In the genomic region with DNA sequence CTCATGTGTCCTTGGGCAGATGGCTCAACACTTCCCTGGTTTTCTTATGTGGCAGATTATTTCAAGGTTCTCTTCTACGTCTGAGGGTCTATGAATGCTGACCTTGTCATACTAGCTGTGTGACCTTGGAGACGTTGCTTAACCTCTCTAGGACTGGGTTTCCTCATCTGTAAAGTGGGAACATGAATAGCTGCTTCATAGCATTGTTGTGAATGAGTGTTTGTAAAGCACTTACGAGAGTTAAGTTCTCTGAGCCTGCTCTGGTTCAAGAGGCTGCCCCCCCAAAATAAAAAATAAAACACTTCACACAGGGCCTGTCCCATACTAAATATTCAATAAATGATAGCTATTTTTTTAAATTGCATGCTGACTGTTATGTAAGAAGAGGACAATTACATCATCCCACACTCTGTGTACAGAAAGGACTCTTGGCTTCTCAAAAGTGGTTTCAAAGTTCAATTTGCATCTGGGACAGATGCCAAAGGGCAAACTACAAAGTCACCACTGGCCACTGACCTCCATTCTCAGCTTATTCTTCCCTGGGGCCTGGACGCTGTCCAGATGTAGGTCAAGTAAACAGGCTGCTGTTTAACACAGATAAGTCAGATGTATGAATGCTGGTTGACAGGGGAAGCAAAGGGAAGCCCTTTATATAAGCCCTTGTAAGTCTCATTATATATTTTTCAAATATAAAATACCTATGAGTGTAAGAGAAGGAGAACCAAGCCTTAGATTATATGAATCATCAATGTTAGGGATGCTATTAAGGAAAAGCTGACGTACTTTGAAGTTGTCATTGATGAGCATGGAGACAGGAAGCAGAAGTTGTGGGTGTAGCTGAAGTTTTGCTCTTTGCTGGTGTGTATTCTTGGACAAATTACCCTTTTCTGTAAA, we compare ENCODE assay signal across 9 cellular contexts. TPM values are rescaled to one million over a fixed set of nuclear protein-coding genes. Genes with fewer than 3 reads are reported as not detected.
DNase-seq lines count a peak whose midpoint lies in the region; ATAC-seq, FAIRE-seq and TF ChIP-seq lines count a peak whose summit lies in the region.
"Had no signal": no experiment of that assay in that cellular context is flagged by ENCODE, and none has a peak within 500 bp of the region (broad histone marks: within the 10 kb centered on the region; RNA-seq: fewer than 3 reads in every experiment).

No MANE protein-coding gene starts in this region.

- intact Hi-C loops in left lung (cut with DNase I) = no loop called here

- no peaks in the 10 kb centered on the region for H3K27me3 ChIP-seq in bronchial epithelial cell (ENCODE audit: control insufficient read depth, insufficient read depth, low read length)
- H3K27me3 ChIP-seq in left lung = no peaks in the 10 kb centered on the region
- no peaks in the 10 kb centered on the region for H3K27me3 ChIP-seq in upper lobe of left lung
- H3K27me3 ChIP-seq in foreskin keratinocyte = peaks cover 3% of the 10 kb centered on the region

- TF ChIP-seq EP300 in upper lobe of left lung (IDR thresholded peaks at IDR 0.05) = peak in 2 of 4 donors; percentile 59 to 78

- POLR2A ChIA-PET in activated CD4-positive, alpha-beta memory T cell treated with anti-CD3 and anti-CD28 coated beads, Interleukin-2, amount 10 ng/mL, durations not matched to agents 7 days and 5 days (lab: Charles Lee) = interaction anchor here (1.1 kb wide), 1 partner anchor 37 kb away, joined by 3 read pairs; no protein-coding TSS in a partner anchor

- ATAC-seq in left lung = peak; percentile 85
- peak; percentile 87 to 88 for ATAC-seq in upper lobe of left lung (ENCODE audit: low FRiP score in 2 of 2)
- ATAC-seq in foreskin keratinocyte = no peak

- peak overlapping the region; percentile 8 to 86 for H3K27ac ChIP-seq in left lung
- peak overlapping the region; percentile 52 to 85 (median 66) for H3K27ac ChIP-seq in upper lobe of left lung
- H3K27ac ChIP-seq in foreskin keratinocyte = no peak overlapping the region

- no peak overlapping the region for H3K4me3 ChIP-seq in bronchial epithelial cell (ENCODE audit: low read depth, low read length)
- no peak overlapping the region for H3K4me3 ChIP-seq in left lung
- H3K4me3 ChIP-seq in upper lobe of left lung = no peak overlapping the region

- H3K36me3 ChIP-seq in bronchial epithelial cell (ENCODE audit: control insufficient read depth, insufficient read depth, low read length) (no peaks in the 10 kb centered on the region), left lung (no peaks in the 10 kb centered on the region), upper lobe of left lung (no peaks in the 10 kb centered on the region)

- H3K9me3 Mint-ChIP-seq in activated CD4-positive, alpha-beta memory T cell treated with anti-CD3 and anti-CD28 coated beads, Interleukin-2, amount 10 ng/mL, durations not matched to agents 7 days and 5 days = no peaks in the 10 kb centered on the region

- peaks cover 63% of the 10 kb centered on the region for H3K27me3 Mint-ChIP-seq in activated CD4-positive, alpha-beta memory T cell treated with anti-CD3 and anti-CD28 coated beads, Interleukin-2, amount 10 ng/mL, durations not matched to agents 7 days and 5 days

- 9 to 11% methylated on average over 5 of the region's 5 CpGs for WGBS in upper lobe of left lung, 2 donors

- H3K4me1 ChIP-seq in left lung (peaks cover 6 to 51% of the 10 kb centered on the region in 2 donors), upper lobe of left lung (peaks cover 22 to 31% (median 27%) of the 10 kb centered on the region in 4 donors), foreskin keratinocyte (no peaks in the 10 kb centered on the region)

- no peak overlapping the region for H3K27ac Mint-ChIP-seq in activated CD4-positive, alpha-beta memory T cell treated with anti-CD3 and anti-CD28 coated beads, Interleukin-2, amount 10 ng/mL, durations not matched to agents 7 days and 5 days

- CTCF ChIA-PET in activated CD4-positive, alpha-beta memory T cell treated with anti-CD3 and anti-CD28 coated beads, Interleukin-2, amount 10 ng/mL, durations not matched to agents 7 days and 5 days (lab: Charles Lee) = interaction anchor here (0.7 to 3.9 kb wide), 3 partner anchors 10 to 326 kb away, joined by 3 to 25 read pairs (median 4); no protein-coding TSS in a partner anchor

- H3K4me3 Mint-ChIP-seq in activated CD4-positive, alpha-beta memory T cell treated with anti-CD3 and anti-CD28 coated beads, Interleukin-2, amount 10 ng/mL, durations not matched to agents 7 days and 5 days = no peak overlapping the region

- FAIRE-seq in bronchial epithelial cell (lab: Jason Lieb, UNC) = no peak
- FAIRE-seq: A204.1 had no signal

- no peaks in the 10 kb centered on the region for H3K4me1 Mint-ChIP-seq in activated CD4-positive, alpha-beta memory T cell treated with anti-CD3 and anti-CD28 coated beads, Interleukin-2, amount 10 ng/mL, durations not matched to agents 7 days and 5 days

- no peaks in the 10 kb centered on the region for H3K9me3 ChIP-seq in left lung
- H3K9me3 ChIP-seq in upper lobe of left lung = no peaks in the 10 kb centered on the region

- peak; percentile 22 for DNase-seq in NCI-H82 (lab: John Stamatoyannopoulos, UW)
- no peak for DNase-seq in NCI-H82 treated with DMSO at 0.1 percent for 48 hours (lab: John Stamatoyannopoulos, UW; ENCODE audit: unreplicated experiment)
- DNase-seq in bronchial epithelial cell (ENCODE audit: low read depth) = peak; percentile 11
- DNase-seq in left lung = peak in 1 of 2 donors; percentile 74
- peak in 1 of 2 donors; percentile 83 for DNase-seq in upper lobe of left lung
- no peak for DNase-seq in activated CD4-positive, alpha-beta memory T cell treated with anti-CD3 and anti-CD28 coated beads, Interleukin-2, amount 10 ng/mL, durations not matched to agents 7 days and 5 days
- no peak for DNase-seq in foreskin keratinocyte
- no peak for DNase-seq in middle frontal gyrus (ENCODE audit: extremely low spot score, low spot score)

- TF ChIP-seq POLR2A in upper lobe of left lung (IDR thresholded peaks at IDR 0.05) = no peak

- TF ChIP-seq CTCF in bronchial epithelial cell (IDR thresholded peaks at IDR 0.05; ENCODE audit: insufficient read depth, low read length, severe bottlenecking) (no peak), left lung (IDR thresholded peaks at IDR 0.05) (no peak), upper lobe of left lung (IDR thresholded peaks at IDR 0.05) (no peak), foreskin keratinocyte (conservative IDR thresholded peaks at IDR 0.05) (no peak)

- H3K36me3 Mint-ChIP-seq in activated CD4-positive, alpha-beta memory T cell treated with anti-CD3 and anti-CD28 coated beads, Interleukin-2, amount 10 ng/mL, durations not matched to agents 7 days and 5 days (ENCODE audit: low read depth) = no peaks in the 10 kb centered on the region

RNA-seq across cellular contexts. Expression of gene NDEL1, which starts 15.4 kb away (rescaled TPM):
- total RNA-seq in bronchial epithelial cell (47.1 and 52.6 TPM in 2 replicates), left lung (10 to 100 TPM; 57.7 to 66.0 TPM), upper lobe of left lung (100 to 1,000 TPM in 2 of 6 donors, 10 to 100 TPM in 4; 62.3 to 138 (median 85.4) TPM), foreskin keratinocyte (47.9 and 51.8 TPM in 2 replicates)
- total RNA-seq in activated CD4-positive, alpha-beta memory T cell treated with anti-CD3 and anti-CD28 coated beads, Interleukin-2, amount 10 ng/mL, durations not matched to agents 7 days and 5 days = 10 to 100 TPM; 63.5 to 64.0 TPM
- 34.1 and 34.5 TPM in 2 replicates for polyA plus RNA-seq in foreskin keratinocyte

RNA-seq across cellular contexts. Expression of gene RNF222, which starts 22.7 kb away (rescaled TPM):
- total RNA-seq in bronchial epithelial cell (under 0.01 and 0.38 TPM in 2 replicates), left lung (not detected), upper lobe of left lung (not detected), foreskin keratinocyte (0.07 TPM in 1 of 2 replicates, not detected in the other)
- under 1 TPM in 1 of 2 experiments, not detected in 1; 0.18 TPM for total RNA-seq in activated CD4-positive, alpha-beta memory T cell treated with anti-CD3 and anti-CD28 coated beads, Interleukin-2, amount 10 ng/mL, durations not matched to agents 7 days and 5 days
- 0.03 and 0.06 TPM in 2 replicates for polyA plus RNA-seq in foreskin keratinocyte

RNA-seq across cellular contexts. Expression of gene RPL26, which starts 37.3 kb away (rescaled TPM):
- total RNA-seq in bronchial epithelial cell = 6,352 and 10,136 TPM in 2 replicates
- total RNA-seq in left lung = 1,000 to 10,000 TPM; 1,094 to 1,210 TPM
- total RNA-seq in upper lobe of left lung = 1,000 to 10,000 TPM in 3 of 6 donors, 100 to 1,000 TPM in 3; 736 to 1,938 (median 1,066) TPM
- 1,000 to 10,000 TPM; 1,912 to 1,913 TPM for total RNA-seq in activated CD4-positive, alpha-beta memory T cell treated with anti-CD3 and anti-CD28 coated beads, Interleukin-2, amount 10 ng/mL, durations not matched to agents 7 days and 5 days
- 2,517 and 2,669 TPM in 2 replicates for total RNA-seq in foreskin keratinocyte
- polyA plus RNA-seq in foreskin keratinocyte = 3,931 and 3,982 TPM in 2 replicates

Comparison
In these comparisons a context has a peak if more than half of its experiments do, and no peak if none do; other contexts are left out.
1. DNase-seq: peak in NCI-H82 (single experiment) and bronchial epithelial cell (single experiment); none in NCI-H82 treated with DMSO at 0.1 percent for 48 hours (single experiment), activated CD4-positive, alpha-beta memory T cell treated with anti-CD3 and anti-CD28 coated beads, Interleukin-2, amount 10 ng/mL, durations not matched to agents 7 days and 5 days (single experiment), foreskin keratinocyte (0 of 2) and middle frontal gyrus (single experiment).